22 cellular contexts compared by ENCODE assay signal in the genomic region with DNA sequence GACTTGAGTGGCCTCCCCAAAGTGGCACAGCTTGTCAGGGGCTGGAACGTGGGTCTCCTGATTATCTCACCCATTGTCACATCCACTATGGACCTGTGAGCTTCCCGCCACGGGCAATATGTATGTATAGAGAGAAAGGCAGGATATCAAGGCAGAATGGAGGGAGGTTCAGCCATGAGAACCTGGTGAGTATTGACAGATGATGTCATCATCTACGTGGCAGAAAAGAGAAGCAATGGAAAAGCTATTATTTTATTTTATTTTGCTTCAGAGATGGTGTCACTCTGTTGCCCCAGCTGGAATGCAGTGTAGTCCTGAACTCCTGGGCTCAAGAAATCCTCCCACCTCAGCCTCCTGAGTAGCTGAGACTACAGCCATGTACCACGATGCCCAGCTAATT. TPM values are rescaled to one million over a fixed set of nuclear protein-coding genes. Genes with fewer than 3 reads are reported as not detected.
DNase-seq lines count a peak whose midpoint lies in the region; ATAC-seq and TF ChIP-seq lines count a peak whose summit lies in the region.
"Had no signal": no experiment of that assay in that cellular context is flagged by ENCODE, and none has a peak within 500 bp of the region (broad histone marks: within the 10 kb centered on the region; RNA-seq: fewer than 3 reads in every experiment).

No MANE protein-coding gene starts in this region.

- no peak overlapping the region for H3K4me2 ChIP-seq in OCI-LY7 (ENCODE audit: low read length)
- H3K4me2 ChIP-seq: BLaER1 treated with 17β-estradiol and CSF1 and Interleukin-3, amounts not matched to agents 10 nM and 100 nM had no signal

- H3K4me1 ChIP-seq in OCI-LY7 (ENCODE audit: insufficient read depth, low read length, poor library complexity, severe bottlenecking): peaks cover 42% of the 10 kb centered on the region
- H3K4me1 ChIP-seq in gastrocnemius medialis: peaks cover 19 to 20% of the 10 kb centered on the region in 2 donors
- H3K4me1 ChIP-seq: Caco-2, SJSA1 had no signal

- H3K79me2 ChIP-seq in OCI-LY7 (ENCODE audit: insufficient read depth, low read depth, low read length): no peaks in the 10 kb centered on the region

- POLR2A ChIA-PET in OCI-LY7 (lab: Charles Lee): no interaction called here

- intact Hi-C loops in Right ventricle myocardium inferior (cut with DNase I): no loop called here
- intact Hi-C loops in left cardiac atrium (cut with DNase I): no loop called here
- intact Hi-C loops in OCI-LY7 (cut with micrococcal nuclease; ENCODE audit: unreplicated experiment): no loop called here
- intact Hi-C loops in gastrocnemius medialis (cut with DNase I; ENCODE audit: low total_unique reads): loop anchor here (2.0 kb wide), 1 partner anchor 25 kb away; the partner anchor contains the start of gene ITGA3

- H3K9me3 Mint-ChIP-seq in type B pancreatic cell: no peaks in the 10 kb centered on the region
- H3K9me3 Mint-ChIP-seq: CD4-positive, alpha-beta memory T cell had no signal

- no peaks in the 10 kb centered on the region for H3K27me3 Mint-ChIP-seq in type B pancreatic cell
- H3K27me3 Mint-ChIP-seq: CD4-positive, alpha-beta memory T cell had no signal

- H2AFZ ChIP-seq in OCI-LY7 (ENCODE audit: low read length): no peak overlapping the region

- no peak for TF ChIP-seq POLR2A in gastrocnemius medialis (IDR thresholded peaks at IDR 0.05)

- H3K27ac Mint-ChIP-seq in type B pancreatic cell: no peak overlapping the region

- no peaks in the 10 kb centered on the region for H3K9me2 ChIP-seq in OCI-LY7 (ENCODE audit: insufficient read depth, low read length)

- DNase-seq in Right ventricle myocardium inferior (ENCODE audit: missing footprints): peak; percentile 30
- DNase-seq in left cardiac atrium: no peak
- DNase-seq in OCI-LY7 (ENCODE audit: low spot score): no peak
- no peak for DNase-seq in epithelial cell of prostate (ENCODE audit: low read depth, low spot score)
- DNase-seq in gastrocnemius medialis: no peak
- no peak for DNase-seq in caudate nucleus (lab: John Stamatoyannopoulos, UW)
- DNase-seq in type B pancreatic cell (ENCODE audit: extremely low spot score, unreplicated experiment): no peak
- DNase-seq: Caco-2, GOT3, HCEC 1CT, NCI-H1092, NCI-H1436, NCI-H187 treated with DMSO at 0.1 percent for 48 hours, NCI-H2107, NCI-H2227 treated with DMSO at 0.1 percent for 48 hours, NCI-H510A had no signal

- no peaks in the 10 kb centered on the region for H3K36me3 Mint-ChIP-seq in type B pancreatic cell

- H4K20me1 ChIP-seq in OCI-LY7 (ENCODE audit: insufficient read depth, low read length): no peaks in the 10 kb centered on the region
- H4K20me1 ChIP-seq: BLaER1 treated with 17β-estradiol and CSF1 and Interleukin-3, amounts not matched to agents 10 nM and 100 nM had no signal

- H3K4me3 ChIP-seq in OCI-LY7 (ENCODE audit: low read depth, low read length, poor library complexity, severe bottlenecking) (no peak overlapping the region), gastrocnemius medialis (no peak overlapping the region)
- H3K4me3 ChIP-seq: BLaER1 treated with 17β-estradiol and CSF1 and Interleukin-3, amounts not matched to agents 10 nM and 100 nM; SJSA1 had no signal

- ATAC-seq in Right ventricle myocardium inferior: no peak
- ATAC-seq in left cardiac atrium: no peak
- ATAC-seq in gastrocnemius medialis: no peak
- no peak for ATAC-seq in HG03196 (IDR thresholded peaks at IDR 0.05; ENCODE audit: unreplicated experiment)
- ATAC-seq: Panc1 had no signal

- no TSS peak for BruUV-seq in OCI-LY7 (replicated peaks; lab: Mats Ljungman, UMichigan)

- no peaks in the 10 kb centered on the region for H3K27me3 ChIP-seq in gastrocnemius medialis
- H3K27me3 ChIP-seq: BLaER1 treated with 17β-estradiol and CSF1 and Interleukin-3, amounts not matched to agents 10 nM and 100 nM; SJSA1 had no signal

- peaks cover 47% of the 10 kb centered on the region for H3K36me3 ChIP-seq in OCI-LY7 (ENCODE audit: insufficient read depth, low read length)
- H3K36me3 ChIP-seq in gastrocnemius medialis: peaks cover 0 to 22% of the 10 kb centered on the region in 2 donors
- H3K36me3 ChIP-seq: BLaER1 treated with 17β-estradiol and CSF1 and Interleukin-3, amounts not matched to agents 10 nM and 100 nM had no signal

- TF ChIP-seq CTCF in OCI-LY7 (conservative IDR thresholded peaks at IDR 0.05; ENCODE audit: low read length) (no peak), gastrocnemius medialis (IDR thresholded peaks at IDR 0.05 in 4 of 5, conservative IDR thresholded peaks at IDR 0.05 in 1 of 5) (no peak), type B pancreatic cell (conservative IDR thresholded peaks at IDR 0.05) (no peak)

- H3K9me3 ChIP-seq in OCI-LY7 (ENCODE audit: low read length) (peaks cover 5% of the 10 kb centered on the region; the same call in 1 of the 2 replicates), gastrocnemius medialis (no peaks in the 10 kb centered on the region)
- H3K9me3 ChIP-seq: BLaER1 treated with 17β-estradiol and CSF1 and Interleukin-3, amounts not matched to agents 10 nM and 100 nM; Caco-2; SJSA1 had no signal

- CTCF ChIA-PET in OCI-LY7 (lab: Charles Lee; ENCODE audit: unreplicated experiment): no interaction called here

- H3K4me3 Mint-ChIP-seq in type B pancreatic cell: no peak overlapping the region
- H3K4me3 Mint-ChIP-seq: CD4-positive, alpha-beta memory T cell had no signal

- H3K27ac ChIP-seq in OCI-LY7 (ENCODE audit: low read depth, low read length, poor library complexity, severe bottlenecking): peak overlapping the region; percentile 91
- peak overlapping the region; percentile 54 for H3K27ac ChIP-seq in epithelial cell of prostate
- H3K27ac ChIP-seq in gastrocnemius medialis: peak overlapping the region; percentile 71 to 82 (median 78)
- H3K27ac ChIP-seq in caudate nucleus (ENCODE audit: low read depth, low read length): no peak overlapping the region
- H3K27ac ChIP-seq: 22Rv1; BLaER1 treated with 17β-estradiol and CSF1 and Interleukin-3, amounts not matched to agents 10 nM and 100 nM; SJSA1 had no signal

- H3K4me1 Mint-ChIP-seq in type B pancreatic cell (ENCODE audit: unreplicated experiment): no peaks in the 10 kb centered on the region
- H3K4me1 Mint-ChIP-seq: CD4-positive, alpha-beta memory T cell had no signal

- in situ Hi-C loops in gastrocnemius medialis (cut with MboI; ENCODE audit: low sequenced_read_pairs in 4 of 4): no loop called here

RNA-seq across cellular contexts. Expression of gene PDK2, which starts 13.4 kb away (rescaled TPM):
- total RNA-seq in Right ventricle myocardium inferior (260 TPM), left cardiac atrium (100 to 1,000 TPM; 156 to 203 TPM), OCI-LY7 (2022) (27.7 and 30.1 TPM in 2 replicates), gastrocnemius medialis (100 to 1,000 TPM; 111 to 335 (median 124) TPM), type B pancreatic cell (ENCODE audit: low replicate concordance) (29.9 and 44.9 TPM in 2 replicates)
- 10.4 and 21.8 TPM in 2 replicates for total RNA-seq in OCI-LY7 (2014; rRNA removed; shearing (Covaris generic))

RNA-seq across cellular contexts. Expression of gene ITGA3, which starts 25.8 kb away (rescaled TPM):
- total RNA-seq in Right ventricle myocardium inferior (16.4 TPM), left cardiac atrium (10 to 100 TPM; 26.5 to 35.9 TPM), OCI-LY7 (2022) (15.2 and 15.6 TPM in 2 replicates), gastrocnemius medialis (10 to 100 TPM in 3 of 4 donors, 1 to 10 TPM in 1; 5.1 to 25.9 (median 18.4) TPM), type B pancreatic cell (ENCODE audit: low replicate concordance) (20.3 and 27.3 TPM in 2 replicates)
- 23.2 and 30.7 TPM in 2 replicates for total RNA-seq in OCI-LY7 (2014; rRNA removed; shearing (Covaris generic))

RNA-seq across cellular contexts. Expression of gene SAMD14, which starts 48.2 kb away (rescaled TPM):
- total RNA-seq in Right ventricle myocardium inferior (1.7 TPM), left cardiac atrium (1 to 10 TPM; 1.6 to 2.1 TPM), OCI-LY7 (2022) (0.13 and 0.59 TPM in 2 replicates), gastrocnemius medialis (1 to 10 TPM in 1 of 4 donors, under 1 TPM in 2, not detected in 1; 0.04 to 3.8 (median 0.31) TPM), type B pancreatic cell (ENCODE audit: low replicate concordance) (2.2 and 14.1 TPM in 2 replicates)
- total RNA-seq in OCI-LY7 (2014; rRNA removed; shearing (Covaris generic)): not detected in 2 replicates
